Comparison of ENCODE assay signal across 14 cellular contexts in the genomic region with DNA sequence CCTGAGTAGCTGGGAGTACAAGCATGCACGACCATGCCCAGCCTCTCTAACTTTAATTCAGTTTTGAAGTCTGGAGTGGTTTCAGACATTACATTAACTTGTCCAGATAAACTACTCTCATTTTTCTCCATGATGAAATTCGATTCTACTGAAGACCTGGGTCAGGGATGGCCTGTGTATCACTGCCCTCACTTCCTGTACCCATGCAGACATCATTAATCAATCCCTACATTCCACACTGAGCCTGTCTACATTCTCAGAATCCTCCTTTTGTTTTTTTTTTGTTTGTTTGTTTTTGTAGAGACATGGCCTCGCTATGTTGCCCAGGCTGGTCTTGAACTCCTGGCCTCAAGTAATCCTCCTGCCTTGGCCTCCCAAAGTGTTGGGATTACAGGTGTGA.
"Had no signal": no experiment of that assay in that cellular context is flagged by ENCODE, and none has a peak within 500 bp of the region (broad histone marks: within the 10 kb centered on the region; RNA-seq: fewer than 3 reads in every experiment).

No MANE protein-coding gene starts in this region.

- H3K36me3 ChIP-seq: colonic mucosa, ovary had no signal

- H3K4me3 ChIP-seq: colonic mucosa, left lung, ovary, tibial nerve had no signal

- H3K9me3 Mint-ChIP-seq: activated CD4-positive, alpha-beta memory T cell treated with anti-CD3 and anti-CD28 coated beads for 36 hours; memory B cell had no signal

- H3K27ac ChIP-seq: colonic mucosa, left lung, ovary, tibial nerve had no signal

- H3K9me3 ChIP-seq: colonic mucosa, left lung, ovary had no signal

- DNase-seq: activated CD4-positive, alpha-beta memory T cell treated with anti-CD3 and anti-CD28 coated beads for 36 hours; activated CD4-positive, CD25-positive, alpha-beta regulatory T cell treated with anti-CD3 and anti-CD28 coated beads, Interleukin-2, amount 50 U/mL, for 72 hours; colonic mucosa; effector CD4-positive, alpha-beta T cell; foreskin melanocyte; head of caudate nucleus; ovary; SHP77 treated with DMSO at 0.1 percent for 48 hours; stimulated activated CD4-positive, alpha-beta T cell treated with anti-CD3 and anti-CD28 coated beads, Interleukin-15, amount 100 ng/mL, for 24 hours; stimulated activated CD4-positive, alpha-beta T cell treated with anti-CD3 and anti-CD28 coated beads, Interleukin-4, amount 100 ng/mL, for 24 hours; T-helper 9 cell had no signal

- H3K27ac Mint-ChIP-seq: activated CD4-positive, alpha-beta memory T cell treated with anti-CD3 and anti-CD28 coated beads for 36 hours; memory B cell had no signal

- H3K27me3 Mint-ChIP-seq: activated CD4-positive, alpha-beta memory T cell treated with anti-CD3 and anti-CD28 coated beads for 36 hours; memory B cell had no signal

- H3K4me3 Mint-ChIP-seq: activated CD4-positive, alpha-beta memory T cell treated with anti-CD3 and anti-CD28 coated beads for 36 hours; memory B cell had no signal

- ATAC-seq: left lung had no signal

- H3K27me3 ChIP-seq: colonic mucosa, left lung, ovary, tibial nerve had no signal
